In the genomic region with DNA sequence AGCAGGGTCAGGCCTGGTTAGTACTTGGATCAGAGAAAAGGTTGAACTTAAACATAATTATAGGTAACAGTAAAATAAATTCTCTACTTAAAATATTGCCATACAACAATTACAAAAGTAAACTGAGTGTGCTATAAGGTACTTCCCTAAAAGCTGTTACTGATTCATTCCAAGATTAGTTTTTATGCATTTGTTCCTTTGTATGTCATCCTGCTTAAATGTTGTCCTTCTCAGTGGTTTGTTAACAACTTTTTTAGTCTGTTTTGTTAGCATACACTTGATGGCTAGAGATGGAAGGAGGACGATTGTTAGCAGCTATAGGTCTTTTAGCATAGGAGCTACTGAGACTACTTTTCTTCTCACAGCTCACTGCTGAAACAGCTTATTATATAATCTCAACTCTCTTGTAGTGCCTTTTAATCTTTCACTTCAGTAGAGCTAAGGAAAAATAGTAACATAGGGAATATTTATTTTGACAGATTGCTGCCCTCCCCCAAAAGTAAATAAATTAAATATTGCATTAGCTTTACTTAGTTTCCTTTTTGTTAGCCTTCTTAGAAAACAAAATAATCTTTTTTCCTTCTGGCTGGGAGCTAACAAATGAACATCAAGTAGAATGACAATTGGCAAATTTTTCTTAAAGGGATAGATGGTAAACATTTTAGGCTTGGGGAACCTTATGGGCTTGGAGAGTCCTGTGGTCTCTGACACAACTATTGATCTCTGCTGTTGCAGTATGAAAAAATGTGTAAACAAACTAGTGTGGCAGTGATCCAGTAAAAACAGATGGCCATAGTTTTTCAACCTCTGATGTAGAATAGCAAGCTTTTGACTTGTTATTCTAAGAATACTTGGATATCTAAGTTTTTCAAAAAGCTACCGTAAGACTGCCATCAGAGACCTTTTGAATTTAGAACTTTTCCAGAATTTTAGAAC, we compare ENCODE assay signal across 14 cellular contexts. TPM values are rescaled to one million over a fixed set of nuclear protein-coding genes. Genes with fewer than 3 reads are reported as not detected.
A peak's percentile ranks its signal among the peaks of the same experiment; 100 is the strongest.
DNase-seq lines count a peak whose midpoint lies in the region; ATAC-seq and TF ChIP-seq lines count a peak whose summit lies in the region.
"Had no signal": no experiment of that assay in that cellular context is flagged by ENCODE, and none has a peak within 500 bp of the region (broad histone marks: within the 10 kb centered on the region; RNA-seq: fewer than 3 reads in every experiment).

No MANE protein-coding gene starts in this region.

- intact Hi-C loops in activated naive CD4-positive, alpha-beta T cell treated with anti-CD3 and anti-CD28 coated beads for 36 hours (cut with micrococcal nuclease): loop anchor here (10.0 kb wide), 1 partner anchor 441 kb away; a partner anchor contains a TSS

- no peaks in the 10 kb centered on the region for H3K27me3 ChIP-seq in osteoblast (ENCODE audit: insufficient read depth, low read length)
- H3K27me3 ChIP-seq: BE2C, uterus had no signal

- CTCF ChIA-PET in activated naive CD4-positive, alpha-beta T cell treated with anti-CD3 and anti-CD28 coated beads for 36 hours (lab: Charles Lee): interaction anchor here (0.6 to 1.2 kb wide), 4 partner anchors 9 to 502 kb away, joined by 3 to 4 read pairs (median 3); no protein-coding TSS in a partner anchor

- DNase-seq in activated naive CD4-positive, alpha-beta T cell treated with anti-CD3 and anti-CD28 coated beads for 36 hours: no peak
- peak; percentile 22 for DNase-seq in amniotic epithelial cell (ENCODE audit: low read depth)
- peak; percentile 4 for DNase-seq in inferior parietal cortex (ENCODE audit: extremely low spot score)
- DNase-seq in osteoblast (ENCODE audit: insufficient read length, low spot score, missing footprints): no peak
- no peak for DNase-seq in COR-L47 (lab: John Stamatoyannopoulos, UW)
- DNase-seq: activated CD4-positive, alpha-beta memory T cell treated with anti-CD3 and anti-CD28 coated beads for 36 hours; anterior cingulate cortex; BE2C; lower lobe of right lung; NCI-H1048; uterus had no signal

- peaks cover 6% of the 10 kb centered on the region for H3K4me1 ChIP-seq in osteoblast (ENCODE audit: insufficient read depth, low read length)
- H3K4me1 ChIP-seq: BE2C, uterus had no signal

- H3K9me3 ChIP-seq in osteoblast (ENCODE audit: low read depth, low read length): no peaks in the 10 kb centered on the region
- H3K9me3 ChIP-seq: BE2C, lower lobe of right lung, uterus had no signal

- H2AFZ ChIP-seq in osteoblast (ENCODE audit: low read length): no peak overlapping the region

- H3K36me3 Mint-ChIP-seq in activated naive CD4-positive, alpha-beta T cell treated with anti-CD3 and anti-CD28 coated beads, Interleukin-2, amount 50 U/mL, for 24 hours: peaks cover 8% of the 10 kb centered on the region
- peaks cover 10% of the 10 kb centered on the region for H3K36me3 Mint-ChIP-seq in activated naive CD4-positive, alpha-beta T cell treated with anti-CD3 and anti-CD28 coated beads for 36 hours (ENCODE audit: low read depth)

- H3K4me2 ChIP-seq in osteoblast (ENCODE audit: insufficient read depth, low read length): no peak overlapping the region

- peaks cover 29% of the 10 kb centered on the region for H3K36me3 ChIP-seq in osteoblast (ENCODE audit: insufficient read depth, low read length)
- H3K36me3 ChIP-seq: uterus had no signal

- H3K79me2 ChIP-seq in osteoblast (ENCODE audit: insufficient read depth, low read length): no peaks in the 10 kb centered on the region

- H4K20me1 ChIP-seq in osteoblast (ENCODE audit: insufficient read depth, low read length): peaks cover 2% of the 10 kb centered on the region

- no peaks in the 10 kb centered on the region for H3K27me3 Mint-ChIP-seq in activated naive CD4-positive, alpha-beta T cell treated with anti-CD3 and anti-CD28 coated beads, Interleukin-2, amount 50 U/mL, for 24 hours
- no peaks in the 10 kb centered on the region for H3K27me3 Mint-ChIP-seq in activated naive CD4-positive, alpha-beta T cell treated with anti-CD3 and anti-CD28 coated beads for 36 hours (ENCODE audit: low read depth)
- H3K27me3 Mint-ChIP-seq: activated CD4-positive, alpha-beta memory T cell treated with anti-CD3 and anti-CD28 coated beads for 36 hours had no signal

- H3K4me1 Mint-ChIP-seq in activated naive CD4-positive, alpha-beta T cell treated with anti-CD3 and anti-CD28 coated beads, Interleukin-2, amount 50 U/mL, for 24 hours: no peaks in the 10 kb centered on the region
- H3K4me1 Mint-ChIP-seq in activated naive CD4-positive, alpha-beta T cell treated with anti-CD3 and anti-CD28 coated beads for 36 hours (ENCODE audit: low read depth): peaks cover 15% of the 10 kb centered on the region

- ATAC-seq in GM19463 (IDR thresholded peaks at IDR 0.05; ENCODE audit: unreplicated experiment) (no peak), GM18511 (IDR thresholded peaks at IDR 0.05; ENCODE audit: unreplicated experiment) (no peak)
- ATAC-seq: lower lobe of right lung had no signal

- H3K4me3 Mint-ChIP-seq in activated naive CD4-positive, alpha-beta T cell treated with anti-CD3 and anti-CD28 coated beads, Interleukin-2, amount 50 U/mL, for 24 hours: no peak overlapping the region
- no peak overlapping the region for H3K4me3 Mint-ChIP-seq in activated naive CD4-positive, alpha-beta T cell treated with anti-CD3 and anti-CD28 coated beads for 36 hours
- H3K4me3 Mint-ChIP-seq: activated CD4-positive, alpha-beta memory T cell treated with anti-CD3 and anti-CD28 coated beads for 36 hours had no signal

- H3K27ac Mint-ChIP-seq in activated naive CD4-positive, alpha-beta T cell treated with anti-CD3 and anti-CD28 coated beads, Interleukin-2, amount 50 U/mL, for 24 hours: peak overlapping the region; percentile 30
- no peak overlapping the region for H3K27ac Mint-ChIP-seq in activated naive CD4-positive, alpha-beta T cell treated with anti-CD3 and anti-CD28 coated beads for 36 hours
- H3K27ac Mint-ChIP-seq: activated CD4-positive, alpha-beta memory T cell treated with anti-CD3 and anti-CD28 coated beads for 36 hours had no signal

- no peak overlapping the region for H3K27ac ChIP-seq in osteoblast (ENCODE audit: low read depth, low read length)
- H3K27ac ChIP-seq: lower lobe of right lung, uterus had no signal

- H3K4me3 ChIP-seq in osteoblast (ENCODE audit: insufficient read depth, low read length): no peak overlapping the region
- H3K4me3 ChIP-seq: lower lobe of right lung, uterus had no signal

- no peaks in the 10 kb centered on the region for H3K9me3 Mint-ChIP-seq in activated naive CD4-positive, alpha-beta T cell treated with anti-CD3 and anti-CD28 coated beads, Interleukin-2, amount 50 U/mL, for 24 hours
- H3K9me3 Mint-ChIP-seq in activated naive CD4-positive, alpha-beta T cell treated with anti-CD3 and anti-CD28 coated beads for 36 hours: no peaks in the 10 kb centered on the region
- H3K9me3 Mint-ChIP-seq: activated CD4-positive, alpha-beta memory T cell treated with anti-CD3 and anti-CD28 coated beads for 36 hours had no signal

- TF ChIP-seq CTCF in osteoblast (IDR thresholded peaks at IDR 0.05; ENCODE audit: extremely low read depth, low read depth, low read length): no peak

RNA-seq across cellular contexts. Expression of a gene that starts 39.5 kb away (rescaled TPM):
- 10 to 100 TPM; 31.6 TPM for total RNA-seq in activated naive CD4-positive, alpha-beta T cell treated with anti-CD3 and anti-CD28 coated beads for 36 hours
- total RNA-seq in osteoblast: 53.0 and 61.2 TPM in 2 replicates

Comparison
In these comparisons a context has a peak if more than half of its experiments do, and no peak if none do; other contexts are left out.
1. DNase-seq: peak in amniotic epithelial cell (single experiment) and inferior parietal cortex (single experiment); none in activated naive CD4-positive, alpha-beta T cell treated with anti-CD3 and anti-CD28 coated beads for 36 hours (single experiment), osteoblast (single experiment) and COR-L47 (single experiment).